ENCODE assay signal across 28 cellular contexts in genomic region chr16:3119701-3120408, GRCh38. TPM values are rescaled to one million over a fixed set of nuclear protein-coding genes. Genes with fewer than 3 reads are reported as not detected.
"Had no signal": no experiment of that assay in that cellular context is flagged by ENCODE, and none has a peak within 500 bp of the region (broad histone marks: within the 10 kb centered on the region; RNA-seq: fewer than 3 reads in every experiment).

No MANE protein-coding gene starts in this region.

- FAIRE-seq: endometrium, frontal cortex, islet of Langerhans had no signal

- H3K27ac ChIP-seq: dorsolateral prefrontal cortex, heart left ventricle, psoas muscle, spleen, tibial artery, upper lobe of left lung, vagina had no signal

- H3K27me3 ChIP-seq: dorsolateral prefrontal cortex, heart left ventricle, spleen, tibial artery, upper lobe of left lung, vagina had no signal

- H3K4me3 ChIP-seq: dorsolateral prefrontal cortex, heart left ventricle, psoas muscle, spleen, tibial artery, upper lobe of left lung, vagina had no signal

- ATAC-seq: esophagus mucosa; heart left ventricle; psoas muscle; sciatic nerve; stimulated activated memory B cell treated with anti-CD40 and anti-IgM and Interleukin-4, amounts not matched to agents 10 μg/mL and 1 μg/mL and 100 μg/mL, for 72 hours had no signal

- H3K9me3 ChIP-seq: heart left ventricle, psoas muscle, spleen, tibial artery, upper lobe of left lung, vagina had no signal

- DNase-seq: cortex of kidney; dorsolateral prefrontal cortex; effector CD8-positive, alpha-beta T cell; heart left ventricle; hippocampal formation; kidney glomerular epithelial cell; mesendoderm; naive B cell; retina; spleen; stimulated activated CD4-positive, alpha-beta T cell treated with anti-CD3 and anti-CD28 coated beads, Interleukin-15, amount 100 ng/mL, for 24 hours; stimulated activated CD4-positive, alpha-beta T cell treated with anti-CD3 and anti-CD28 coated beads, Interleukin-1b, Interleukin-23, amount 100 ng/mL, for 48 hours; stimulated activated CD4-positive, alpha-beta T cell treated with anti-CD3 and anti-CD28 coated beads, Interleukin-4, amount 100 ng/mL, for 24 hours; tibial artery had no signal

RNA-seq across cellular contexts. Expression of gene ZSCAN10, which starts 20.8 kb away (rescaled TPM):
- total RNA-seq: esophagus mucosa, fibroblast of lung, frontal cortex, glomerular endothelial cell, heart left ventricle, liver, lung microvascular endothelial cell, sciatic nerve, skeletal muscle tissue, vagina had no signal
- polyA plus RNA-seq: heart left ventricle, liver had no signal
